In the genomic region with DNA sequence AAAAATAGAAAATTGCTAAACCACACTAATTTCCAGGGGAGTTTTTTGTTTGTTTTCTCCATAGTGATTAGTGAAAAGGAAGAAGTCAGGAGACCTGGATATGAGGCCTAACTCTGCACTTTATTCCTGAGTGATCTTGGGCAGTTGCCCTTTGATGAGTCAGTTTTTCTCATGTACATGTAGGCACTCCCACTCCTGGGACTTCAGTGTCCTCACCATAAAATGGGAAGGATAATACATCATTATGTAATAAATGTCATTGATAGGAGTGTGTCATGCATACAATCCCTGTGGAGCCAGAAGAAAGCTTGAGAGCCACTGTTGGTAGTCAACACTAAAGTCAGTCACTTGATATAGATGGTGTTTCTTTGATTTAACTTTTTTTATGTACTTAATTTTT, we compare ENCODE assay signal across 11 cellular contexts. TPM values are rescaled to one million over a fixed set of nuclear protein-coding genes. Genes with fewer than 3 reads are reported as not detected.
DNase-seq lines count a peak whose midpoint lies in the region; ATAC-seq and TF ChIP-seq lines count a peak whose summit lies in the region.
"Had no signal": no experiment of that assay in that cellular context is flagged by ENCODE, and none has a peak within 500 bp of the region (broad histone marks: within the 10 kb centered on the region; RNA-seq: fewer than 3 reads in every experiment).

No MANE protein-coding gene starts in this region.

- no peak overlapping the region for H3K4me3 Mint-ChIP-seq in chondrocyte (ENCODE audit: unreplicated experiment)
- H3K4me3 Mint-ChIP-seq: neural crest cell; stimulated activated naive CD8-positive, alpha-beta T cell treated with anti-CD3 and anti-CD28 coated beads, Interleukin-15, Interleukin-2, amounts not matched to agents 100 ng/mL and 50 ng/mL, for 24 hours had no signal

- no peak for ATAC-seq in GM19035 (IDR thresholded peaks at IDR 0.05; ENCODE audit: unreplicated experiment)

- TF ChIP-seq CTCF in chondrocyte (IDR thresholded peaks at IDR 0.05), result no peak

- peak overlapping the region; percentile 68 for H3K27ac Mint-ChIP-seq in chondrocyte (ENCODE audit: unreplicated experiment)
- H3K27ac Mint-ChIP-seq: stimulated activated naive CD8-positive, alpha-beta T cell treated with anti-CD3 and anti-CD28 coated beads, Interleukin-15, Interleukin-2, amounts not matched to agents 100 ng/mL and 50 ng/mL, for 24 hours had no signal

- peaks cover under 1% of the 10 kb centered on the region for H3K36me3 Mint-ChIP-seq in chondrocyte (ENCODE audit: low read depth)

- H3K9me3 Mint-ChIP-seq in chondrocyte (ENCODE audit: low read depth), result no peaks in the 10 kb centered on the region
- H3K9me3 Mint-ChIP-seq: neural crest cell; stimulated activated naive CD8-positive, alpha-beta T cell treated with anti-CD3 and anti-CD28 coated beads, Interleukin-15, Interleukin-2, amounts not matched to agents 100 ng/mL and 50 ng/mL, for 24 hours had no signal

- DNase-seq in AG08396 (ENCODE audit: low spot score), result peak; percentile 73
- peak; percentile 96 for DNase-seq in M059J (ENCODE audit: low read depth)
- DNase-seq in chondrocyte (ENCODE audit: low spot score), result no peak
- peak; percentile 25 for DNase-seq in mucosa of gallbladder (ENCODE audit: low spot score)
- DNase-seq in HuH-7 (ENCODE audit: low spot score), result no peak
- no peak for DNase-seq in NCI-H2227 (lab: John Stamatoyannopoulos, UW; ENCODE audit: unreplicated experiment)
- DNase-seq in C1 segment of cervical spinal cord (lab: John Stamatoyannopoulos, UW), result no peak
- DNase-seq: DMS53 had no signal

- H3K27me3 Mint-ChIP-seq in chondrocyte (ENCODE audit: low read depth), result no peaks in the 10 kb centered on the region
- H3K27me3 Mint-ChIP-seq: stimulated activated naive CD8-positive, alpha-beta T cell treated with anti-CD3 and anti-CD28 coated beads, Interleukin-15, Interleukin-2, amounts not matched to agents 100 ng/mL and 50 ng/mL, for 24 hours had no signal

- peaks cover 36% of the 10 kb centered on the region for H3K4me1 Mint-ChIP-seq in chondrocyte (ENCODE audit: low read depth)

RNA-seq across cellular contexts. Expression of a gene that starts 32.5 kb away (rescaled TPM):
- total RNA-seq in M059J (2014; rRNA removed; shearing (Covaris generic)), result 11.2 and 12.8 TPM in 2 replicates
- 25.9 to 28.3 TPM (median 28.1 TPM) in 3 replicates for total RNA-seq in chondrocyte
- 64.1 TPM for total RNA-seq in mucosa of gallbladder

RNA-seq across cellular contexts. Expression of a gene that starts 36.1 kb away (rescaled TPM):
- total RNA-seq in M059J (2014; rRNA removed; shearing (Covaris generic)), result 37.5 and 48.9 TPM in 2 replicates
- total RNA-seq in chondrocyte (8.5 to 33.1 TPM (median 9.9 TPM) in 3 replicates), mucosa of gallbladder (6.8 TPM)

RNA-seq across cellular contexts. Expression of a gene that starts 57.4 kb away (rescaled TPM):
- total RNA-seq in M059J (2014; rRNA removed; shearing (Covaris generic)), result 9.4 and 17.8 TPM in 2 replicates
- 59.2 to 65.7 TPM (median 61.2 TPM) in 3 replicates for total RNA-seq in chondrocyte
- 39.4 TPM for total RNA-seq in mucosa of gallbladder

Comparison
In these comparisons a context has a peak if more than half of its experiments do, and no peak if none do; other contexts are left out.
1. DNase-seq: peak in AG08396 (single experiment), M059J (single experiment) and mucosa of gallbladder (single experiment); none in chondrocyte (single experiment), HuH-7 (single experiment), NCI-H2227 (single experiment) and C1 segment of cervical spinal cord (0 of 14).